ENCODE assay signal across 15 cellular contexts in genomic region chr11:114175706-114176105, GRCh38.
DNase-seq lines count a peak whose midpoint lies in the region; ATAC-seq and TF ChIP-seq lines count a peak whose summit lies in the region.
"Had no signal": no experiment of that assay in that cellular context is flagged by ENCODE, and none has a peak within 500 bp of the region (broad histone marks: within the 10 kb centered on the region; RNA-seq: fewer than 3 reads in every experiment).

No MANE protein-coding gene starts in this region.

- H3K4me1 ChIP-seq in ACC112 (ENCODE audit: control insufficient read depth, insufficient read depth, low read length, unreplicated experiment), result peaks cover 56% of the 10 kb centered on the region
- H3K4me1 ChIP-seq in ascending aorta, result peaks cover 61 to 94% of the 10 kb centered on the region in 2 donors
- H3K4me1 ChIP-seq in gastrocnemius medialis, result peaks cover 83 to 92% of the 10 kb centered on the region in 2 donors

- no TSS peak for BruUV-seq in Calu3 (replicated peaks; lab: Mats Ljungman, UMichigan)

- no peaks in the 10 kb centered on the region for H3K27me3 ChIP-seq in ACC112 (ENCODE audit: insufficient read depth, low read length)
- no peaks in the 10 kb centered on the region for H3K27me3 ChIP-seq in ascending aorta
- no peaks in the 10 kb centered on the region for H3K27me3 ChIP-seq in gastrocnemius medialis
- H3K27me3 ChIP-seq: colonic mucosa had no signal

- no peaks in the 10 kb centered on the region; the same call in 1 of the 2 replicates for H3K36me3 ChIP-seq in ACC112 (ENCODE audit: insufficient read depth, low read length)
- H3K36me3 ChIP-seq in ascending aorta, result peaks cover 12 to 32% of the 10 kb centered on the region in 2 donors
- no peaks in the 10 kb centered on the region for H3K36me3 ChIP-seq in gastrocnemius medialis
- H3K36me3 ChIP-seq: colonic mucosa had no signal

- in situ Hi-C loops in gastrocnemius medialis (cut with MboI; ENCODE audit: low sequenced_read_pairs in 4 of 4), result loop anchor here in 3 of 4 donors (5.0 to 10.0 kb wide), 3 partner anchors 108 to 113 kb away; no protein-coding TSS in a partner anchor

- TF ChIP-seq POLR2A in gastrocnemius medialis (IDR thresholded peaks at IDR 0.05), result no peak

- H3K27ac ChIP-seq in ACC112 (ENCODE audit: low read depth, low read length), result 0 out of 2 replicates have a peak overlapping the region, but pooled peaks have one; percentile 44
- peak overlapping the region; percentile 92 to 99 for H3K27ac ChIP-seq in ascending aorta
- peak overlapping the region; percentile 94 to 99 (median 96) for H3K27ac ChIP-seq in gastrocnemius medialis
- H3K27ac ChIP-seq: colonic mucosa had no signal

- H3K36me3 Mint-ChIP-seq in immature natural killer cell (peaks cover 0 to 5% (median 3%) of the 10 kb centered on the region in 3 donors), Calu3 (ENCODE audit: insufficient read depth, unreplicated experiment) (no peaks in the 10 kb centered on the region), progenitor cell of endocrine pancreas (ENCODE audit: insufficient read depth) (no peaks in the 10 kb centered on the region)
- H3K36me3 Mint-ChIP-seq: WTC11 had no signal

- H3K27me3 Mint-ChIP-seq in immature natural killer cell (ENCODE audit: low read depth in 3 of 3) (peaks cover 0 to 18% (median 13%) of the 10 kb centered on the region in 3 donors), Calu3 (ENCODE audit: unreplicated experiment) (peaks cover 100% of the 10 kb centered on the region), progenitor cell of endocrine pancreas (no peaks in the 10 kb centered on the region)
- H3K27me3 Mint-ChIP-seq: activated T-helper 17 cell treated with anti-CD3 and anti-CD28 coated beads, Interleukin-2, amount 50 U/mL, for 72 hours had no signal

- H3K79me2 ChIP-seq in ACC112 (ENCODE audit: control insufficient read depth, insufficient read depth, low read length, unreplicated experiment), result peaks cover 45% of the 10 kb centered on the region

- H3K4me3 Mint-ChIP-seq in immature natural killer cell (no peak overlapping the region), Calu3 (ENCODE audit: low read depth, unreplicated experiment) (no peak overlapping the region), progenitor cell of endocrine pancreas (ENCODE audit: low read depth) (no peak overlapping the region)
- H3K4me3 Mint-ChIP-seq: activated T-helper 17 cell treated with anti-CD3 and anti-CD28 coated beads, Interleukin-2, amount 50 U/mL, for 72 hours; WTC11 had no signal

- H3K9me3 Mint-ChIP-seq in immature natural killer cell, result no peaks in the 10 kb centered on the region
- no peaks in the 10 kb centered on the region for H3K9me3 Mint-ChIP-seq in Calu3 (ENCODE audit: low read depth, unreplicated experiment)
- no peaks in the 10 kb centered on the region for H3K9me3 Mint-ChIP-seq in progenitor cell of endocrine pancreas (ENCODE audit: low read depth)
- H3K9me3 Mint-ChIP-seq: activated T-helper 17 cell treated with anti-CD3 and anti-CD28 coated beads, Interleukin-2, amount 50 U/mL, for 72 hours; WTC11 had no signal

- peaks cover 90 to 100% of the 10 kb centered on the region in 2 donors for H3K4me1 Mint-ChIP-seq in immature natural killer cell
- no peaks in the 10 kb centered on the region for H3K4me1 Mint-ChIP-seq in Calu3 (ENCODE audit: low read depth, unreplicated experiment)
- peaks cover 41% of the 10 kb centered on the region for H3K4me1 Mint-ChIP-seq in progenitor cell of endocrine pancreas (ENCODE audit: low read depth)

- TF ChIP-seq CTCF in ascending aorta (IDR thresholded peaks at IDR 0.05) (no peak), gastrocnemius medialis (IDR thresholded peaks at IDR 0.05 in 4 of 5, conservative IDR thresholded peaks at IDR 0.05 in 1 of 5) (no peak), Calu3 (IDR thresholded peaks at IDR 0.05; ENCODE audit: unreplicated experiment) (no peak), progenitor cell of endocrine pancreas (IDR thresholded peaks at IDR 0.05; ENCODE audit: unreplicated experiment) (no peak)

- H3K27ac Mint-ChIP-seq in immature natural killer cell (peak overlapping the region in 5 of 6 donors; percentile 18 to 70 (median 53)), Calu3 (ENCODE audit: unreplicated experiment) (no peak overlapping the region), progenitor cell of endocrine pancreas (no peak overlapping the region)
- H3K27ac Mint-ChIP-seq: activated T-helper 17 cell treated with anti-CD3 and anti-CD28 coated beads, Interleukin-2, amount 50 U/mL, for 72 hours; WTC11 had no signal

- no peak overlapping the region for H2AFZ ChIP-seq in ACC112 (ENCODE audit: low read length, unreplicated experiment)

- no peaks in the 10 kb centered on the region for H3K9me3 ChIP-seq in ascending aorta
- H3K9me3 ChIP-seq in gastrocnemius medialis, result no peaks in the 10 kb centered on the region
- H3K9me3 ChIP-seq: colonic mucosa had no signal

- CTCF ChIA-PET in Calu3 (lab: Charles Lee), result no interaction called here

- no peak overlapping the region for H3K4me3 ChIP-seq in ACC112 (ENCODE audit: low read depth, low read length)
- no peak overlapping the region for H3K4me3 ChIP-seq in ascending aorta
- peak overlapping the region in 3 of 4 donors; percentile 12 to 62 (median 48) for H3K4me3 ChIP-seq in gastrocnemius medialis
- H3K4me3 ChIP-seq: colonic mucosa had no signal

- DNase-seq in ascending aorta (ENCODE audit: low spot score in 2 of 2), result no peak
- DNase-seq in immature natural killer cell, result no peak
- DNase-seq in gastrocnemius medialis, result no peak
- no peak for DNase-seq in Calu3
- DNase-seq in progenitor cell of endocrine pancreas (ENCODE audit: low spot score, unreplicated experiment), result no peak
- DNase-seq in NCI-H1105 (lab: John Stamatoyannopoulos, UW), result no peak
- DNase-seq: activated CD8-positive, alpha-beta memory T cell treated with anti-CD3 and anti-CD28 coated beads for 24 hours; colonic mucosa; IMR-90; RPMI8226; stimulated activated naive CD4-positive, alpha-beta T cell treated with Interleukin-2 at 50 U/mL for 16 hours had no signal

- ATAC-seq in gastrocnemius medialis, result no peak
- no peak for ATAC-seq in HG03521 (IDR thresholded peaks at IDR 0.05; ENCODE audit: unreplicated experiment)
- ATAC-seq: activated T-helper 17 cell treated with anti-CD3 and anti-CD28 coated beads, Interleukin-2, amount 50 U/mL, for 72 hours; WTC11 had no signal

- intact Hi-C loops in ascending aorta (cut with DNase I) (no loop called here), gastrocnemius medialis (cut with DNase I; ENCODE audit: low total_unique reads) (loop anchor here (5.0 kb wide), 1 partner anchor 103 kb away; no protein-coding TSS in a partner anchor), Calu3 (cut with micrococcal nuclease; ENCODE audit: unreplicated experiment) (loop anchor here (5.0 kb wide), 1 partner anchor 138 kb away; no protein-coding TSS in a partner anchor)

Comparison
In these comparisons a context has a peak if more than half of its experiments do, and no peak if none do; other contexts are left out.
1. H3K27ac ChIP-seq: peak in every context shown above with its lines; median percentile 96 in gastrocnemius medialis; 96 in ascending aorta; 44 in ACC112.
2. H3K4me3 ChIP-seq: peak in gastrocnemius medialis (3 of 4); none in ACC112 (single experiment) and ascending aorta (0 of 2).
3. H3K27ac Mint-ChIP-seq: peak in immature natural killer cell (5 of 6); none in Calu3 (single experiment) and progenitor cell of endocrine pancreas (single experiment).